Comparison of ENCODE assay signal across 9 cellular contexts in genomic region chr17:2083613-2084128, GRCh38. TPM values are rescaled to one million over a fixed set of nuclear protein-coding genes. Genes with fewer than 3 reads are reported as not detected.
DNase-seq lines count a peak whose midpoint lies in the region; ATAC-seq, FAIRE-seq and TF ChIP-seq lines count a peak whose summit lies in the region.
"Had no signal": no experiment of that assay in that cellular context is flagged by ENCODE, and none has a peak within 500 bp of the region (broad histone marks: within the 10 kb centered on the region; RNA-seq: fewer than 3 reads in every experiment).

No MANE protein-coding gene starts in this region.

- H3K27me3 ChIP-seq in OCI-LY3 (ENCODE audit: low read depth, low read length), result peaks cover 31% of the 10 kb centered on the region
- H3K27me3 ChIP-seq in skeletal muscle satellite cell (ENCODE audit: control insufficient read depth, insufficient read depth, low read length), result no peaks in the 10 kb centered on the region
- no peaks in the 10 kb centered on the region for H3K27me3 ChIP-seq in MG63

- H3K4me3 ChIP-seq in OCI-LY3 (ENCODE audit: low read length) (no peak overlapping the region), skeletal muscle satellite cell (ENCODE audit: low read length) (no peak overlapping the region), MG63 (no peak overlapping the region)

- H3K4me2 ChIP-seq in OCI-LY3 (ENCODE audit: low read length), result peak overlapping the region; percentile 58
- H3K4me2 ChIP-seq in skeletal muscle satellite cell (ENCODE audit: low read length), result no peak overlapping the region

- intact Hi-C loops in Right ventricle myocardium superior (cut with DNase I), result loop anchor here (10.0 kb wide), 1 partner anchor 91 kb away; no protein-coding TSS in a partner anchor

- peak; percentile 95 for FAIRE-seq in GM19239 (lab: Jason Lieb, UNC)

- 0 out of 2 replicates have a peak, but pooled peaks have one; percentile 5 for TF ChIP-seq CTCF in OCI-LY3 (IDR thresholded peaks at IDR 0.05; ENCODE audit: low read depth, low read length)

- H3K9ac ChIP-seq in OCI-LY3 (ENCODE audit: low read length) (no peak overlapping the region), skeletal muscle satellite cell (ENCODE audit: low read depth, low read length) (peak overlapping the region; percentile 20)

- peaks cover 50% of the 10 kb centered on the region for H3K4me1 ChIP-seq in OCI-LY3 (ENCODE audit: low read length)
- H3K4me1 ChIP-seq in skeletal muscle satellite cell (ENCODE audit: control insufficient read depth, insufficient read depth, low read length), result peaks cover 44% of the 10 kb centered on the region

- peak; percentile 41 for ATAC-seq in Right ventricle myocardium superior (ENCODE audit: poor library complexity)

- no peak for DNase-seq in GM19239 (ENCODE audit: insufficient read length, low spot score)
- DNase-seq in Right ventricle myocardium superior, result no peak
- DNase-seq in activated CD4-positive, alpha-beta T cell treated with anti-CD3 and anti-CD28 coated beads, Interleukin-2, amount 50 U/mL, for 48 hours, result no peak
- no peak for DNase-seq in MG63
- no peak for DNase-seq in activated CD4-positive, CD25-positive, alpha-beta regulatory T cell (lab: John Stamatoyannopoulos, UW)
- DNase-seq in activated T-cell treated with anti-CD3 and anti-CD28 coated beads for 4 hours, result no peak

- no peaks in the 10 kb centered on the region for H3K79me2 ChIP-seq in OCI-LY3 (ENCODE audit: low read length)

- peaks cover 45% of the 10 kb centered on the region for H4K20me1 ChIP-seq in OCI-LY3 (ENCODE audit: insufficient read depth, low read length)

- H3K9me3 ChIP-seq in OCI-LY3 (ENCODE audit: insufficient read depth, low read length) (no peaks in the 10 kb centered on the region), skeletal muscle satellite cell (replicated peaks; ENCODE audit: low read length) (no peaks in the 10 kb centered on the region), MG63 (no peaks in the 10 kb centered on the region)

- no peak overlapping the region for H3K27ac ChIP-seq in OCI-LY3 (ENCODE audit: low read length)

- peaks cover 2% of the 10 kb centered on the region for H3K36me3 ChIP-seq in OCI-LY3 (replicated peaks; ENCODE audit: low read depth, low read length)
- H3K36me3 ChIP-seq in skeletal muscle satellite cell (ENCODE audit: insufficient read depth, low read length), result peaks cover 7% of the 10 kb centered on the region
- H3K36me3 ChIP-seq in MG63, result no peaks in the 10 kb centered on the region; the same call in none of the 2 replicates

- no peak overlapping the region for H2AFZ ChIP-seq in OCI-LY3 (ENCODE audit: low read depth, low read length)

RNA-seq across cellular contexts. Expression of gene HIC1, which starts 28.8 kb away (rescaled TPM):
- total RNA-seq in Right ventricle myocardium superior, result 19.3 TPM
- 16.2 and 29.9 TPM in 2 replicates for total RNA-seq in skeletal muscle satellite cell (2012; rRNA removed)
- total RNA-seq in MG63 (2014; rRNA removed; shearing (Covaris generic); ENCODE audit: low replicate concordance), result 0.89 and 1.1 TPM in 2 replicates

RNA-seq across cellular contexts. Expression of gene OVCA2, which starts 41.8 kb away (rescaled TPM):
- 13.7 TPM for total RNA-seq in Right ventricle myocardium superior
- 57.8 and 60.9 TPM in 2 replicates for total RNA-seq in skeletal muscle satellite cell (2012; rRNA removed)
- 36.6 and 51.8 TPM in 2 replicates for total RNA-seq in MG63 (2014; rRNA removed; shearing (Covaris generic); ENCODE audit: low replicate concordance)

RNA-seq across cellular contexts. Expression of gene DPH1, which starts 53.7 kb away (rescaled TPM):
- total RNA-seq in Right ventricle myocardium superior, result 26.8 TPM
- total RNA-seq in skeletal muscle satellite cell (2012; rRNA removed), result 22.9 and 30.4 TPM in 2 replicates
- 14.2 and 18.4 TPM in 2 replicates for total RNA-seq in MG63 (2014; rRNA removed; shearing (Covaris generic); ENCODE audit: low replicate concordance)

RNA-seq across cellular contexts. Expression of gene RTN4RL1, which starts 58.5 kb away (rescaled TPM):
- 3.4 TPM for total RNA-seq in Right ventricle myocardium superior
- 1.3 and 1.7 TPM in 2 replicates for total RNA-seq in skeletal muscle satellite cell (2012; rRNA removed)
- 4.9 and 8.9 TPM in 2 replicates for total RNA-seq in MG63 (2014; rRNA removed; shearing (Covaris generic); ENCODE audit: low replicate concordance)
- total RNA-seq: epithelial cell of proximal tubule had no signal
